In genomic region chr19:14519860-14520407, GRCh38 we compare ENCODE assay signal across 8 cellular contexts. TPM values are rescaled to one million over a fixed set of nuclear protein-coding genes. Genes with fewer than 3 reads are reported as not detected.
A peak's percentile ranks its signal among the peaks of the same experiment; 100 is the strongest.
DNase-seq lines count a peak whose midpoint lies in the region; TF ChIP-seq lines count a peak whose summit lies in the region.

No MANE protein-coding gene starts in this region.

- POLR2A ChIA-PET in GM10248 (lab: Yijun Ruan, JAX) (no interaction called here), HEK293T (lab: Yijun Ruan, JAX) (interaction anchor here (1.2 to 1.4 kb wide), 2 partner anchors 13 to 34 kb away, joined by 3 read pairs; no protein-coding TSS in a partner anchor)

- WGBS in prostate gland: 29% methylated on average over 2 of the region's 2 CpGs

- peaks cover 24% of the 10 kb centered on the region for H4K20me1 ChIP-seq in DOHH2 (ENCODE audit: control insufficient read depth, insufficient read depth, low read depth, low read length)

- peak; percentile 74 for DNase-seq in RKO (ENCODE audit: low spot score)
- peak; percentile 93 for DNase-seq in epithelial cell of proximal tubule (ENCODE audit: low read depth)
- no peak for DNase-seq in prostate gland (ENCODE audit: low spot score)
- no peak for DNase-seq in GM10248 (ENCODE audit: extremely low spot score)
- no peak for DNase-seq in NCI-H774 (lab: John Stamatoyannopoulos, UW)
- DNase-seq in SHP77 (lab: John Stamatoyannopoulos, UW): no peak
- no peak for DNase-seq in HEK293T (ENCODE audit: extremely low spot score)

- H3K4me1 ChIP-seq in DOHH2 (ENCODE audit: control insufficient read depth, low read length) (peaks cover 60% of the 10 kb centered on the region), prostate gland (replicated peaks) (peaks cover 9% of the 10 kb centered on the region)

- CTCF ChIA-PET in GM10248 (lab: Yijun Ruan, JAX) (interaction anchor here (1.4 kb wide), 1 partner anchor 13 kb away, joined by 4 read pairs; no protein-coding TSS in a partner anchor), HEK293T (lab: Yijun Ruan, JAX) (no interaction called here)

- H3K9me3 ChIP-seq in DOHH2 (ENCODE audit: control insufficient read depth, insufficient read depth, low read length) (no peaks in the 10 kb centered on the region), prostate gland (no peaks in the 10 kb centered on the region)

- H3K4me3 ChIP-seq in DOHH2 (ENCODE audit: low read length) (no peak overlapping the region), epithelial cell of proximal tubule (ENCODE audit: low read depth, low read length) (no peak overlapping the region), prostate gland (no peak overlapping the region)

- peaks cover 11% of the 10 kb centered on the region for H3F3A ChIP-seq in DOHH2 (ENCODE audit: control insufficient read depth, insufficient read depth)

- no peak for TF ChIP-seq CTCF in DOHH2 (IDR thresholded peaks at IDR 0.05; ENCODE audit: low read depth, low read length, poor library complexity, severe bottlenecking)
- TF ChIP-seq CTCF in epithelial cell of proximal tubule (conservative IDR thresholded peaks at IDR 0.05; ENCODE audit: low read depth, low read length): no peak
- no peak for TF ChIP-seq CTCF in prostate gland (IDR thresholded peaks at IDR 0.05)
- no peak for TF ChIP-seq CTCF in GM10248 (IDR thresholded peaks at IDR 0.05; ENCODE audit: control extremely low read depth, extremely low read depth, low read depth, missing control alignments)

- 0 out of 2 replicates have a peak overlapping the region, but pooled peaks have one; percentile 7 for H3K27ac ChIP-seq in DOHH2 (ENCODE audit: low read depth, low read length)
- H3K27ac ChIP-seq in prostate gland: peak overlapping the region; percentile 98 to 100

- H3K9me2 ChIP-seq in DOHH2 (replicated peaks; ENCODE audit: control insufficient read depth, low read length): no peaks in the 10 kb centered on the region

- peaks cover 31% of the 10 kb centered on the region for H3K79me2 ChIP-seq in DOHH2 (ENCODE audit: control insufficient read depth, low read length)

- H3K36me3 ChIP-seq in DOHH2 (ENCODE audit: control insufficient read depth, low read length) (peaks cover 30% of the 10 kb centered on the region), prostate gland (peaks cover 0 to 5% of the 10 kb centered on the region in 2 donors)

- TF ChIP-seq POLR2A in prostate gland (IDR thresholded peaks at IDR 0.05): no peak

- intact Hi-C loops in prostate gland (cut with DNase I): loop anchor here (5.0 kb wide), 1 partner anchor 383 kb away; the partner anchor contains the start of gene ASF1B

- H3K4me2 ChIP-seq in DOHH2 (ENCODE audit: low read length): no peak overlapping the region

- H3K27me3 ChIP-seq in DOHH2 (ENCODE audit: control insufficient read depth, low read length) (no peaks in the 10 kb centered on the region), prostate gland (replicated peaks; ENCODE audit: insufficient read depth) (no peaks in the 10 kb centered on the region)

TF ChIP-seq in HEK293T, 16 proteins besides CTCF, POLR2A, EP300 and RAD21:
- TF ChIP-seq BHLHE40 (IDR thresholded peaks at IDR 0.05; ENCODE audit: borderline replicate concordance) (no peak), ZNF384 (IDR thresholded peaks at IDR 0.05) (no peak), SUZ12 (IDR thresholded peaks at IDR 0.05) (no peak), FOXM1 (IDR thresholded peaks at IDR 0.05; ENCODE audit: borderline replicate concordance) (no peak), LEF1 (IDR thresholded peaks at IDR 0.05; ENCODE audit: borderline replicate concordance) (no peak), L3MBTL2 (conservative IDR thresholded peaks at IDR 0.05) (no peak), NFRKB (IDR thresholded peaks at IDR 0.05) (no peak), SP1 (IDR thresholded peaks at IDR 0.05) (no peak), TARDBP (IDR thresholded peaks at IDR 0.05) (no peak)
TF ChIP-seq in HEK293T: peak in this region for 0.

RNA-seq across cellular contexts. Expression of gene DNAJB1, which starts 1.7 kb away (rescaled TPM):
- total RNA-seq in epithelial cell of proximal tubule (83.3 and 116 TPM in 2 replicates), prostate gland (100 to 1,000 TPM in 1 of 2 donors, 10 to 100 TPM in 1; 91.6 to 108 TPM)

RNA-seq across cellular contexts. Expression of gene TECR, which starts 9.5 kb away (rescaled TPM):
- 57.7 and 95.3 TPM in 2 replicates for total RNA-seq in epithelial cell of proximal tubule
- 100 to 1,000 TPM; 137 to 154 TPM for total RNA-seq in prostate gland

RNA-seq across cellular contexts. Expression of gene GIPC1, which starts 24.0 kb away (rescaled TPM):
- total RNA-seq in epithelial cell of proximal tubule: 208 and 218 TPM in 2 replicates
- 100 to 1,000 TPM in 1 of 2 donors, 10 to 100 TPM in 1; 71.8 to 101 TPM for total RNA-seq in prostate gland

RNA-seq across cellular contexts. Expression of gene PTGER1, which starts 44.8 kb away (rescaled TPM):
- total RNA-seq in epithelial cell of proximal tubule (4.5 and 16.4 TPM in 2 replicates), prostate gland (1 to 10 TPM in 1 of 2 donors, not detected in 1; 1.0 TPM)

RNA-seq across cellular contexts. Expression of gene NDUFB7, which starts 51.9 kb away (rescaled TPM):
- 400 and 402 TPM in 2 replicates for total RNA-seq in epithelial cell of proximal tubule
- 100 to 1,000 TPM; 507 to 534 TPM for total RNA-seq in prostate gland

Comparison
In these comparisons a context has a peak if more than half of its experiments do, and no peak if none do; other contexts are left out.
1. DNase-seq: peak in RKO (single experiment) and epithelial cell of proximal tubule (single experiment); none in prostate gland (single experiment), GM10248 (single experiment), NCI-H774 (single experiment), SHP77 (0 of 2) and HEK293T (single experiment).